In the genomic region with DNA sequence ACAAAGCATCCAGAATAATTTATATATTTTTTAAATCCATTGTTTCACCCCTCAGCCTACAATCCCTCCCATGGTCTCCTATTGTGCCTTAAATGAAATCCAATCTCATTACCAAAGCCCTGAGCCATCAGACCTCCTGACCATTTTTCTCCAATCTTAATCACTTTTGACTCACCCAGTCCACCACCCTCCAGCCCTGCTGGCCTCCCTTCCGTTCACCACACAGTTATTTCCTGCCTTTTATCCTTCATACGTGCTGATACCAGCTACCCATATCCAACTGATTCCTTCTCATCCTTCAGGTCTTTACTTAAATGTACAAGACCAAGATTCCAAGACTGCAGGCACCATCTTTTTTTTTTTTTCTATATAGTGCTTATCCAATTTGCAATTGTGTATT, we compare ENCODE assay signal across 25 cellular contexts.
DNase-seq lines count a peak whose midpoint lies in the region; ATAC-seq, FAIRE-seq and TF ChIP-seq lines count a peak whose summit lies in the region.
"Had no signal": no experiment of that assay in that cellular context is flagged by ENCODE, and none has a peak within 500 bp of the region (broad histone marks: within the 10 kb centered on the region; RNA-seq: fewer than 3 reads in every experiment).

No MANE protein-coding gene starts in this region.

- H3K14ac ChIP-seq in H1 (ENCODE audit: insufficient read length) = no peak overlapping the region

- CTCF ChIA-PET in H1 (lab: Charles Lee; ENCODE audit: partially characterized antibody) = no interaction called here

- H3K9ac ChIP-seq in H1 (replicated peaks in 1 of 4; ENCODE audit: extremely low read depth in 1 of 4, low read depth in 3 of 4, low read length in 3 of 4) (no peak overlapping the region), neural progenitor cell (no peak overlapping the region)
- H3K9ac ChIP-seq: GM23248 had no signal

- H3K9me3 ChIP-seq in H1 (ENCODE audit: insufficient read depth in 2 of 2, low read depth in 1 of 2, low read length in 1 of 2) (no peaks in the 10 kb centered on the region), neural progenitor cell (ENCODE audit: low read depth) (no peaks in the 10 kb centered on the region)
- H3K9me3 ChIP-seq: Peyer's patch had no signal

- H3K27me3 ChIP-seq in H1 (replicated peaks in 1 of 4; ENCODE audit: control insufficient read depth in 3 of 4, extremely low read depth in 1 of 4, insufficient read depth in 3 of 4, low read length in 3 of 4) (no peaks in the 10 kb centered on the region), neural progenitor cell (no peaks in the 10 kb centered on the region)
- H3K27me3 ChIP-seq: Peyer's patch had no signal

- 95% methylated on average over 2 of the region's 2 CpGs; no CpG with 5 or more reads in 1 of the 2 experiments for WGBS in H1 (ENCODE audit: extremely low coverage in 1 of 2, insufficient coverage in 1 of 2, insufficient read length in 1 of 2, insufficient replicate concordance in 2 of 2, low coverage in 1 of 2, low lambda C conversion rate in 2 of 2, missing lambda C conversion rate in 1 of 2), 2 experiments

- H3K36me3 Mint-ChIP-seq in neural progenitor cell = peaks cover 26% of the 10 kb centered on the region
- H3K36me3 Mint-ChIP-seq: IgD-negative memory B cell had no signal

- H2BK20ac ChIP-seq in H1 (ENCODE audit: low read length) = no peak overlapping the region

- TF ChIP-seq RAD21 in H1 (IDR thresholded peaks at IDR 0.05 in 1 of 2, conservative IDR thresholded peaks at IDR 0.05 in 1 of 2; ENCODE audit: low read depth in 2 of 2, low read length in 2 of 2) = no peak

- ATAC-seq in HG02870 (IDR thresholded peaks at IDR 0.05; ENCODE audit: unreplicated experiment) = no peak

- peaks cover 41% of the 10 kb centered on the region for H3K4me1 Mint-ChIP-seq in neural progenitor cell
- H3K4me1 Mint-ChIP-seq: IgD-negative memory B cell had no signal

- DNase-seq in ELF-1 (ENCODE audit: low read depth, low spot score) (peak; percentile 14), RCC 7860 (ENCODE audit: low spot score) (peak; percentile 66), H1 (ENCODE audit: low read depth in 1 of 2, low spot score in 2 of 2) (no peak), neural progenitor cell (ENCODE audit: low spot score) (no peak), NCI-H69 (lab: John Stamatoyannopoulos, UW) (no peak), NCI-H2171 treated with DMSO at 0.1 percent for 48 hours (lab: John Stamatoyannopoulos, UW) (no peak)
- no peak for DNase-seq in stimulated activated CD4-positive, alpha-beta T cell treated with anti-CD3 and anti-CD28 coated beads, Interleukin-2, amount 100 ng/mL, for 48 hours
- DNase-seq: 8988T; COR-L47; DMS 273 treated with DMSO at 0.1 percent for 48 hours; DND-41; GDM1; GM23248; Karpas-422; MM.1S; NCI-H1092; NCI-H1436 treated with DMSO at 0.1 percent for 48 hours; NCI-H2029; NCI-H2171; NCI-H748 treated with DMSO at 0.1 percent for 48 hours; NK-92 treated with Interleukin-12 subunit alpha and Interleukin-12 subunit beta, amount 100 ng/mL, for 24 hours; Peyer's patch; Right ventricle myocardium superior had no signal

- no peak overlapping the region for H3K23ac ChIP-seq in H1 (ENCODE audit: insufficient read length)

- H3F3A ChIP-seq in neural progenitor cell (ENCODE audit: low read depth) = peaks cover 7% of the 10 kb centered on the region

- H3K27ac ChIP-seq in H1 (ENCODE audit: low read depth, low read length) (no peak overlapping the region), neural progenitor cell (no peak overlapping the region)
- H3K27ac ChIP-seq: GM23248, Peyer's patch had no signal

- FAIRE-seq in RCC 7860 (lab: Jason Lieb, UNC) = peak; percentile 60
- FAIRE-seq in H1 (lab: Jason Lieb, UNC) = no peak

- H3K79me1 ChIP-seq in H1 (ENCODE audit: low read depth, low read length) = no peaks in the 10 kb centered on the region

- no peaks in the 10 kb centered on the region for H3K23me2 ChIP-seq in H1 (ENCODE audit: low read depth, low read length)

- TF ChIP-seq CTCF in H1 (IDR thresholded peaks at IDR 0.05; ENCODE audit: control extremely low read depth in 1 of 3, insufficient read depth in 1 of 3, low read depth in 1 of 3, low read length in 3 of 3) (no peak), neural progenitor cell (IDR thresholded peaks at IDR 0.05) (no peak)

- no peaks in the 10 kb centered on the region for H3K36me3 ChIP-seq in H1 (ENCODE audit: control insufficient read depth in 2 of 4, insufficient read depth in 4 of 4, low read length in 3 of 4)
- no peaks in the 10 kb centered on the region for H3K36me3 ChIP-seq in neural progenitor cell
- H3K36me3 ChIP-seq: Peyer's patch had no signal

- H2BK15ac ChIP-seq in H1 (ENCODE audit: low read length) = no peak overlapping the region

- H2BK120ac ChIP-seq in H1 (replicated peaks; ENCODE audit: low read depth, low read length) = no peak overlapping the region

- no peak overlapping the region for H2AFZ ChIP-seq in H1 (ENCODE audit: low read length)
- no peak overlapping the region for H2AFZ ChIP-seq in neural progenitor cell (replicated peaks)
- H2AFZ ChIP-seq: GM23248 had no signal

- no peak overlapping the region for H4K91ac ChIP-seq in H1 (replicated peaks; ENCODE audit: insufficient read length, low read length)

- POLR2A ChIA-PET in H1 (lab: Charles Lee; ENCODE audit: partially characterized antibody) = interaction anchor here (0.9 kb wide), 1 partner anchor 33 kb away, joined by 3 read pairs; no protein-coding TSS in a partner anchor

- H3K79me2 ChIP-seq in H1 (ENCODE audit: control insufficient read depth in 1 of 2, insufficient read depth in 2 of 2, low read length in 2 of 2) (no peaks in the 10 kb centered on the region), neural progenitor cell (ENCODE audit: low read depth) (peaks cover 66% of the 10 kb centered on the region)

- no peak overlapping the region for H4K5ac ChIP-seq in H1 (ENCODE audit: insufficient read length, low read depth, low read length)

- peaks cover 8% of the 10 kb centered on the region for H3K9me3 Mint-ChIP-seq in neural progenitor cell

- no peaks in the 10 kb centered on the region for H4K20me1 ChIP-seq in H1 (replicated peaks in 1 of 2; ENCODE audit: control insufficient read depth in 1 of 2, insufficient read depth in 2 of 2, low read length in 2 of 2)
- peaks cover 3% of the 10 kb centered on the region for H4K20me1 ChIP-seq in neural progenitor cell (ENCODE audit: low read depth)

- no peak overlapping the region for H3K4me3 ChIP-seq in H1 (ENCODE audit: extremely low read depth in 1 of 4, insufficient read depth in 2 of 4, low read depth in 3 of 4, low read length in 4 of 4)
- no peak overlapping the region for H3K4me3 ChIP-seq in neural progenitor cell
- H3K4me3 ChIP-seq: GM23248, Peyer's patch had no signal

- no peak overlapping the region for H3K18ac ChIP-seq in H1 (ENCODE audit: extremely low read depth, low read length)

- H3K4me2 ChIP-seq in H1 (ENCODE audit: insufficient read depth in 1 of 2, low read depth in 2 of 2, low read length in 2 of 2) = peak overlapping the region in 1 of 2 experiments; percentile 47; a peak in 1 of 4 replicates
- no peak overlapping the region for H3K4me2 ChIP-seq in neural progenitor cell

- no peak overlapping the region for H3K4ac ChIP-seq in H1 (replicated peaks; ENCODE audit: insufficient read length, low read depth, low read length)

- H3K27ac Mint-ChIP-seq in neural progenitor cell = peak overlapping the region; percentile 53
- H3K27ac Mint-ChIP-seq: IgD-negative memory B cell had no signal

- no peak overlapping the region for H2BK5ac ChIP-seq in H1 (ENCODE audit: low read depth, low read length)

- no peak overlapping the region for H3K56ac ChIP-seq in H1 (replicated peaks; ENCODE audit: insufficient read length, low read depth, low read length)

- H4K8ac ChIP-seq in H1 (ENCODE audit: extremely low read depth, insufficient read depth, low read length) = no peak overlapping the region

- no peak overlapping the region for H2BK12ac ChIP-seq in H1 (ENCODE audit: low read depth, low read length)

- H3K4me1 ChIP-seq in H1 (replicated peaks in 1 of 4; ENCODE audit: control insufficient read depth in 3 of 4, insufficient read depth in 4 of 4, low read length in 3 of 4) (peaks cover 0 to 2% (median 0%) of the 10 kb centered on the region in 4 experiments; a peak in 2 of 7 replicates), neural progenitor cell (peaks cover 16% of the 10 kb centered on the region)
- H3K4me1 ChIP-seq: Peyer's patch had no signal

- TF ChIP-seq POLR2A in H1 (IDR thresholded peaks at IDR 0.05; ENCODE audit: control extremely low read depth in 1 of 2, low read depth in 2 of 2, low read length in 2 of 2) = no peak

- H3K4me3 Mint-ChIP-seq in neural progenitor cell = no peak overlapping the region
- H3K4me3 Mint-ChIP-seq: IgD-negative memory B cell had no signal

- no peak for TF ChIP-seq EP300 in H1 (IDR thresholded peaks at IDR 0.05; ENCODE audit: borderline replicate concordance in 1 of 2, low read depth in 2 of 2, low read length in 2 of 2)

- peak overlapping the region; percentile 94; the same call in 1 of the 2 replicates for H2AK5ac ChIP-seq in H1 (ENCODE audit: low read depth, low read length)

- H3K27me3 Mint-ChIP-seq in neural progenitor cell (ENCODE audit: insufficient read depth, low read depth) = peaks cover 2% of the 10 kb centered on the region
- H3K27me3 Mint-ChIP-seq: IgD-negative memory B cell had no signal

TF ChIP-seq in H1, 55 proteins besides CTCF, POLR2A, EP300 and RAD21 (continues in another document):
- TF ChIP-seq MAFK (IDR thresholded peaks at IDR 0.05; ENCODE audit: low read depth, low read length) (no peak), FOSL1 (IDR thresholded peaks at IDR 0.05; ENCODE audit: insufficient read depth, low read depth, low read length) (no peak), SP2 (IDR thresholded peaks at IDR 0.05; ENCODE audit: low read length) (no peak), KDM4A (IDR thresholded peaks at IDR 0.05; ENCODE audit: low read depth, low read length, severe bottlenecking) (no peak), CREB1 (IDR thresholded peaks at IDR 0.05) (no peak), CBX5 (IDR thresholded peaks at IDR 0.05; ENCODE audit: low read depth, low read length) (no peak), CEBPB (IDR thresholded peaks at IDR 0.05; ENCODE audit: low read depth, low read length) (no peak), RXRA (IDR thresholded peaks at IDR 0.05; ENCODE audit: insufficient read depth, low read depth, low read length) (no peak), HDAC6 (IDR thresholded peaks at IDR 0.05; ENCODE audit: low read depth, low read length) (no peak), CHD2 (IDR thresholded peaks at IDR 0.05; ENCODE audit: low read length) (no peak), SIRT6 (IDR thresholded peaks at IDR 0.05; ENCODE audit: low read length) (no peak), PHF8 (conservative IDR thresholded peaks at IDR 0.05; ENCODE audit: low read depth, low read length) (no peak)

Comparison
In these comparisons a context has a peak if more than half of its experiments do, and no peak if none do; other contexts are left out.
1. DNase-seq: peak in ELF-1 (single experiment) and RCC 7860 (single experiment); none in H1 (0 of 2), neural progenitor cell (single experiment), stimulated activated CD4-positive, alpha-beta T cell treated with anti-CD3 and anti-CD28 coated beads, Interleukin-2, amount 100 ng/mL, for 48 hours (0 of 2), NCI-H69 (single experiment) and NCI-H2171 treated with DMSO at 0.1 percent for 48 hours (single experiment).